ENCODE assay signal across 22 cellular contexts in genomic region chr2:226934546-226935243, GRCh38.
A peak's percentile ranks its signal among the peaks of the same experiment; 100 is the strongest.
DNase-seq lines count a peak whose midpoint lies in the region; ATAC-seq and TF ChIP-seq lines count a peak whose summit lies in the region.
"Had no signal": no experiment of that assay in that cellular context is flagged by ENCODE, and none has a peak within 500 bp of the region (broad histone marks: within the 10 kb centered on the region; RNA-seq: fewer than 3 reads in every experiment).

No MANE protein-coding gene starts in this region.

- H3K9me3 ChIP-seq in fibroblast of lung (ENCODE audit: control insufficient read depth, insufficient read depth, low read depth, low read length) = no peaks in the 10 kb centered on the region
- H3K9me3 ChIP-seq in esophagus squamous epithelium = no peaks in the 10 kb centered on the region
- H3K9me3 ChIP-seq: right atrium auricular region had no signal

- no peaks in the 10 kb centered on the region for H3K27me3 ChIP-seq in fibroblast of lung (ENCODE audit: control insufficient read depth, insufficient read depth, low read length)
- H3K27me3 ChIP-seq in esophagus squamous epithelium = no peaks in the 10 kb centered on the region
- H3K27me3 ChIP-seq: right atrium auricular region had no signal

- peak; percentile 12 to 45 for DNase-seq in NCI-H2081 (lab: John Stamatoyannopoulos, UW)
- DNase-seq in NCI-H2081 treated with DMSO at 0.1 percent for 48 hours (lab: John Stamatoyannopoulos, UW) = no peak
- peak; percentile 51 for DNase-seq in NCI-H69 (lab: John Stamatoyannopoulos, UW)
- peak; percentile 17 to 40 for DNase-seq in fibroblast of lung (ENCODE audit: low read depth in 2 of 2)
- DNase-seq in renal cortical epithelial cell (ENCODE audit: low read depth) = peak; percentile 69
- no peak for DNase-seq in esophagus squamous epithelium (lab: John Stamatoyannopoulos, UW)
- DNase-seq: 8988T; activated CD4-positive, alpha-beta memory T cell treated with anti-CD3 and anti-CD28 coated beads, Interleukin-2, amount 10 ng/mL, durations not matched to agents 7 days and 5 days; activated T-cell treated with anti-CD3 and anti-CD28 coated beads, Interleukin-2, amount 50 U/mL, for 4 hours; DMS79; H9; kidney; mesendoderm; NCI-H1930; NK-92 treated with Interleukin-12 subunit alpha and Interleukin-12 subunit beta, amount 100 ng/mL, for 24 hours; stimulated activated naive CD4-positive, alpha-beta T cell treated with Interleukin-2 at 50 U/mL for 16 hours; T-cell had no signal

- TF ChIP-seq CTCF in fibroblast of lung (conservative IDR thresholded peaks at IDR 0.05 in 1 of 2, IDR thresholded peaks at IDR 0.05 in 1 of 2; ENCODE audit: low read depth in 1 of 2, low read length in 2 of 2) (no peak), esophagus squamous epithelium (IDR thresholded peaks at IDR 0.05) (no peak)

- 88 to 94% methylated on average over 3 of the region's 3 CpGs for WGBS in esophagus squamous epithelium, 2 donors

- no peak overlapping the region for H3K4me2 ChIP-seq in fibroblast of lung (ENCODE audit: extremely low read depth, insufficient read depth, low read length)

- no peak overlapping the region for H2AFZ ChIP-seq in fibroblast of lung (ENCODE audit: low read length)

- H3K4me3 ChIP-seq in fibroblast of lung (replicated peaks in 1 of 4; ENCODE audit: control extremely low read depth in 1 of 4, insufficient read depth in 1 of 4, low read depth in 3 of 4, low read length in 4 of 4) (no peak overlapping the region), esophagus squamous epithelium (no peak overlapping the region)
- H3K4me3 ChIP-seq: right atrium auricular region had no signal

- ATAC-seq in HG03135 (IDR thresholded peaks at IDR 0.05; ENCODE audit: unreplicated experiment) = no peak
- no peak for ATAC-seq in HG03457 (IDR thresholded peaks at IDR 0.05; ENCODE audit: unreplicated experiment)
- ATAC-seq: activated naive CD4-positive, alpha-beta T cell treated with anti-CD3 and anti-CD28 coated beads, Interleukin-2, amount 50 U/mL, for 72 hours; activated T-cell treated with anti-CD3 and anti-CD28 coated beads, Interleukin-2, amount 50 U/mL, for 4 hours; esophagus mucosa; T-cell had no signal

- no peaks in the 10 kb centered on the region for H3K79me2 ChIP-seq in fibroblast of lung (ENCODE audit: control insufficient read depth, insufficient read depth, low read length)

- H3K36me3 ChIP-seq in fibroblast of lung (ENCODE audit: control insufficient read depth, insufficient read depth, low read length) (no peaks in the 10 kb centered on the region), esophagus squamous epithelium (no peaks in the 10 kb centered on the region)
- H3K36me3 ChIP-seq: right atrium auricular region had no signal

- intact Hi-C loops in esophagus squamous epithelium (cut with DNase I) = no loop called here

- no peak for TF ChIP-seq POLR2A in esophagus squamous epithelium (IDR thresholded peaks at IDR 0.05)

- H3K27ac ChIP-seq in fibroblast of lung (ENCODE audit: insufficient read depth, low read length) (no peak overlapping the region), esophagus squamous epithelium (no peak overlapping the region)
- H3K27ac ChIP-seq: right atrium auricular region had no signal

- no peak overlapping the region for H3K9ac ChIP-seq in fibroblast of lung (ENCODE audit: insufficient read depth, low read length)

- no peaks in the 10 kb centered on the region for H4K20me1 ChIP-seq in fibroblast of lung (ENCODE audit: control insufficient read depth, extremely low read depth, insufficient read depth, low read length)

- H3K4me1 ChIP-seq in fibroblast of lung (ENCODE audit: control insufficient read depth, extremely low read depth, insufficient read depth, low read length) (no peaks in the 10 kb centered on the region), esophagus squamous epithelium (no peaks in the 10 kb centered on the region)
- H3K4me1 ChIP-seq: right atrium auricular region had no signal

Comparison
In these comparisons a context has a peak if more than half of its experiments do, and no peak if none do; other contexts are left out.
1. DNase-seq: peak in NCI-H2081 (2 of 2), NCI-H69 (single experiment), fibroblast of lung (2 of 2) and renal cortical epithelial cell (single experiment); none in NCI-H2081 treated with DMSO at 0.1 percent for 48 hours (single experiment) and esophagus squamous epithelium (single experiment).